13 cellular contexts compared by ENCODE assay signal in genomic region chr9:127945338-127945737, GRCh38.
"Had no signal": no experiment of that assay in that cellular context is flagged by ENCODE, and none has a peak within 500 bp of the region (broad histone marks: within the 10 kb centered on the region; RNA-seq: fewer than 3 reads in every experiment).

No MANE protein-coding gene starts in this region.

- H3K36me3 ChIP-seq: SJCRH30 had no signal

- H3K27me3 ChIP-seq: SJCRH30 had no signal

- H3K27ac Mint-ChIP-seq: dendritic cell treated with granulocyte-macrophage colony-stimulating factor and Interleukin-4, amounts not matched to agents 40 ng/mL and 50 ng/mL, for 4 days; nephron had no signal

- H3K27me3 Mint-ChIP-seq: central memory CD8-positive, alpha-beta T cell; stimulated activated naive CD8-positive, alpha-beta T cell treated with anti-CD3 and anti-CD28 coated beads, Interleukin-15, Interleukin-2, amounts not matched to agents 100 ng/mL and 50 ng/mL, for 24 hours had no signal

- H3K9me3 Mint-ChIP-seq: central memory CD8-positive, alpha-beta T cell; dendritic cell treated with granulocyte-macrophage colony-stimulating factor and Interleukin-4, amounts not matched to agents 40 ng/mL and 50 ng/mL, for 4 days; nephron; stimulated activated naive CD8-positive, alpha-beta T cell treated with anti-CD3 and anti-CD28 coated beads, Interleukin-15, Interleukin-2, amounts not matched to agents 100 ng/mL and 50 ng/mL, for 24 hours had no signal

- H3K4me1 ChIP-seq: prostate gland had no signal

- H3K4me3 ChIP-seq: prostate gland, SJCRH30 had no signal

- H3K4me3 Mint-ChIP-seq: central memory CD8-positive, alpha-beta T cell; dendritic cell treated with granulocyte-macrophage colony-stimulating factor and Interleukin-4, amounts not matched to agents 40 ng/mL and 50 ng/mL, for 4 days; nephron; stimulated activated naive CD8-positive, alpha-beta T cell treated with anti-CD3 and anti-CD28 coated beads, Interleukin-15, Interleukin-2, amounts not matched to agents 100 ng/mL and 50 ng/mL, for 24 hours had no signal

- ATAC-seq: left colon, sciatic nerve had no signal

- H3K27ac ChIP-seq: prostate gland, SJCRH30 had no signal

- DNase-seq: activated CD4-positive, alpha-beta T cell treated with anti-CD3 and anti-CD28 coated beads for 48 hours; activated CD8-positive, alpha-beta memory T cell treated with anti-CD3 and anti-CD28 coated beads for 24 hours; left colon; mammary epithelial cell; occipital lobe; SJCRH30; T1000 had no signal

- H3K9me3 ChIP-seq: prostate gland, SJCRH30 had no signal
